Comparison of ENCODE assay signal across 1 cellular context in the genomic region with DNA sequence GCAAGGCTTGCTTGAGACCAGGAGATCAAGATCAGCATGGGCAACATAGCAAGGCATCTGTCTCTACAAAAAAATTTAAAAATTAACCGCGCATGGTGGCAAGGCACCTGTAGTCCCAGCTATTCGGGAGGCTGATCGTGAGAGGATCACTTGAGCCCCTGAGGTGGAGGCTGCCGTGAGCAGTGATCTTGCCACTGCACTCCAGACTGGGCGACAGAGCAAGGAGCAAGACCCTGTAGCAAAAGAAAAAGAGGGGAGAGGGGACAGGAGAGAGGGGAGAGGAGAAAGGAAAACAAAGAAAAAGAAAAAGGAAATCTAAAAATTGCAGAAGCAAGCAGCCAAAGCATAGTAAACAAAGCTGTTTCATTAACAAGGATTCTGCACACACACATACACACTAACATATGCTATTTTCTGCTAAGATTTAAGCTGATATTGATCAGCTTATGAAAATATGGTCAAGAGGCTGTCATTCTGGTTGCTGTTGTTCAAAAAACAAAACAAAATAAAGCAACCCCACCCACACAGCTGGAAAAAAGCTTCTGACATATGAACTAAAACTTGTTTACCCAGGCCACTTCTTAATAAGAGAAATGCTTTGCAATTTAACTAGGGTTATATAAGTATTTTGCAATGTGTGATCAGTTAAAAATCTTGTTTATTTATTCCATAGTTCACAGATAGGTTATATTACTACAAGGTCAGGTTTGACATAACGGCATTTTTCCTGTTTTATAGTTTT.
TF ChIP-seq lines count a peak whose summit lies in the region.

No MANE protein-coding gene starts in this region.

TF ChIP-seq in K562, 482 proteins besides CTCF, POLR2A, EP300 and RAD21:
- peak; percentile 33; the same call in 1 of the 2 replicates for TF ChIP-seq ARID2 (IDR thresholded peaks at IDR 0.05)
- no peak for TF ChIP-seq GATA2 (CRISPR knock-in tag; IDR thresholded peaks at IDR 0.05)
- TF ChIP-seq TARDBP (IDR thresholded peaks at IDR 0.05), result no peak
- no peak for TF ChIP-seq JUNB (CRISPR knock-in tag; conservative IDR thresholded peaks at IDR 0.05)
- peak; percentile 25; the same call in 1 of the 2 replicates for TF ChIP-seq ARID1B (IDR thresholded peaks at IDR 0.05)
- TF ChIP-seq, protein P1, sequence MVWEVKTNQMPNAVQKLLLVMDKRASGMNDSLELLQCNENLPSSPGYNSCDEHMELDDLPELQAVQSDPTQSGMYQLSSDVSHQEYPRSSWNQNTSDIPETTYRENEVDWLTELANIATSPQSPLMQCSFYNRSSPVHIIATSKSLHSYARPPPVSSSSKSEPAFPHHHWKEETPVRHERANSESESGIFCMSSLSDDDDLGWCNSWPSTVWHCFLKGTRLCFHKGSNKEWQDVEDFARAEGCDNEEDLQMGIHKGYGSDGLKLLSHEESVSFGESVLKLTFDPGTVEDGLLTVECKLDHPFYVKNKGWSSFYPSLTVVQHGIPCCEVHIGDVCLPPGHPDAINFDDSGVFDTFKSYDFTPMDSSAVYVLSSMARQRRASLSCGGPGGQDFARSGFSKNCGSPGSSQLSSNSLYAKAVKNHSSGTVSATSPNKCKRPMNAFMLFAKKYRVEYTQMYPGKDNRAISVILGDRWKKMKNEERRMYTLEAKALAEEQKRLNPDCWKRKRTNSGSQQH (CRISPR knock-in tag; IDR thresholded peaks at IDR 0.05), result 0 out of 2 replicates have a peak, but pooled peaks have one; percentile 38
- TF ChIP-seq SMAD1 (IDR thresholded peaks at IDR 0.05; ENCODE audit: low read depth, low read length, partially characterized antibody), result no peak
- TF ChIP-seq, protein P2, sequence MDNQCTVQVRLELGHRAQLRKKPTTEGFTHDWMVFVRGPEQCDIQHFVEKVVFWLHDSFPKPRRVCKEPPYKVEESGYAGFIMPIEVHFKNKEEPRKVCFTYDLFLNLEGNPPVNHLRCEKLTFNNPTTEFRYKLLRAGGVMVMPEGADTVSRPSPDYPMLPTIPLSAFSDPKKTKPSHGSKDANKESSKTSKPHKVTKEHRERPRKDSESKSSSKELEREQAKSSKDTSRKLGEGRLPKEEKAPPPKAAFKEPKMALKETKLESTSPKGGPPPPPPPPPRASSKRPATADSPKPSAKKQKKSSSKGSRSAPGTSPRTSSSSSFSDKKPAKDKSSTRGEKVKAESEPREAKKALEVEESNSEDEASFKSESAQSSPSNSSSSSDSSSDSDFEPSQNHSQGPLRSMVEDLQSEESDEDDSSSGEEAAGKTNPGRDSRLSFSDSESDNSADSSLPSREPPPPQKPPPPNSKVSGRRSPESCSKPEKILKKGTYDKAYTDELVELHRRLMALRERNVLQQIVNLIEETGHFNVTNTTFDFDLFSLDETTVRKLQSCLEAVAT (IDR thresholded peaks at IDR 0.05), result 0 out of 4 replicates have a peak, but pooled peaks of 1 of the 2 experiments have one; percentile 56
- peak in 1 of 2 experiments; percentile 31; a peak in 1 of 4 replicates for TF ChIP-seq FOXK2 (conservative IDR thresholded peaks at IDR 0.05 in 1 of 2, IDR thresholded peaks at IDR 0.05 in 1 of 2; ENCODE audit: low read depth in 2 of 2)
- TF ChIP-seq, protein P3, sequence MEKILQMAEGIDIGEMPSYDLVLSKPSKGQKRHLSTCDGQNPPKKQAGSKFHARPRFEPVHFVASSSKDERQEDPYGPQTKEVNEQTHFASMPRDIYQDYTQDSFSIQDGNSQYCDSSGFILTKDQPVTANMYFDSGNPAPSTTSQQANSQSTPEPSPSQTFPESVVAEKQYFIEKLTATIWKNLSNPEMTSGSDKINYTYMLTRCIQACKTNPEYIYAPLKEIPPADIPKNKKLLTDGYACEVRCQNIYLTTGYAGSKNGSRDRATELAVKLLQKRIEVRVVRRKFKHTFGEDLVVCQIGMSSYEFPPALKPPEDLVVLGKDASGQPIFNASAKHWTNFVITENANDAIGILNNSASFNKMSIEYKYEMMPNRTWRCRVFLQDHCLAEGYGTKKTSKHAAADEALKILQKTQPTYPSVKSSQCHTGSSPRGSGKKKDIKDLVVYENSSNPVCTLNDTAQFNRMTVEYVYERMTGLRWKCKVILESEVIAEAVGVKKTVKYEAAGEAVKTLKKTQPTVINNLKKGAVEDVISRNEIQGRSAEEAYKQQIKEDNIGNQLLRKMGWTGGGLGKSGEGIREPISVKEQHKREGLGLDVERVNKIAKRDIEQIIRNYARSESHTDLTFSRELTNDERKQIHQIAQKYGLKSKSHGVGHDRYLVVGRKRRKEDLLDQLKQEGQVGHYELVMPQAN (IDR thresholded peaks at IDR 0.05; ENCODE audit: borderline replicate concordance), result peak; percentile 47; the same call in 1 of the 2 replicates
- peak; percentile 63; the same call in 1 of the 2 replicates for TF ChIP-seq MTA1 (IDR thresholded peaks at IDR 0.05; ENCODE audit: borderline replicate concordance)
- no peak for TF ChIP-seq ZNF143 (CRISPR knock-in tag; IDR thresholded peaks at IDR 0.05)
- TF ChIP-seq, protein P4, sequence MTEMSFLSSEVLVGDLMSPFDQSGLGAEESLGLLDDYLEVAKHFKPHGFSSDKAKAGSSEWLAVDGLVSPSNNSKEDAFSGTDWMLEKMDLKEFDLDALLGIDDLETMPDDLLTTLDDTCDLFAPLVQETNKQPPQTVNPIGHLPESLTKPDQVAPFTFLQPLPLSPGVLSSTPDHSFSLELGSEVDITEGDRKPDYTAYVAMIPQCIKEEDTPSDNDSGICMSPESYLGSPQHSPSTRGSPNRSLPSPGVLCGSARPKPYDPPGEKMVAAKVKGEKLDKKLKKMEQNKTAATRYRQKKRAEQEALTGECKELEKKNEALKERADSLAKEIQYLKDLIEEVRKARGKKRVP (CRISPR knock-in tag; IDR thresholded peaks at IDR 0.05), result no peak
- 0 out of 4 replicates have a peak, but pooled peaks of 1 of the 2 experiments have one; percentile 24 for TF ChIP-seq FOXA3 (CRISPR knock-in tag; conservative IDR thresholded peaks at IDR 0.05 in 1 of 2, IDR thresholded peaks at IDR 0.05 in 1 of 2)
- TF ChIP-seq, protein P5, sequence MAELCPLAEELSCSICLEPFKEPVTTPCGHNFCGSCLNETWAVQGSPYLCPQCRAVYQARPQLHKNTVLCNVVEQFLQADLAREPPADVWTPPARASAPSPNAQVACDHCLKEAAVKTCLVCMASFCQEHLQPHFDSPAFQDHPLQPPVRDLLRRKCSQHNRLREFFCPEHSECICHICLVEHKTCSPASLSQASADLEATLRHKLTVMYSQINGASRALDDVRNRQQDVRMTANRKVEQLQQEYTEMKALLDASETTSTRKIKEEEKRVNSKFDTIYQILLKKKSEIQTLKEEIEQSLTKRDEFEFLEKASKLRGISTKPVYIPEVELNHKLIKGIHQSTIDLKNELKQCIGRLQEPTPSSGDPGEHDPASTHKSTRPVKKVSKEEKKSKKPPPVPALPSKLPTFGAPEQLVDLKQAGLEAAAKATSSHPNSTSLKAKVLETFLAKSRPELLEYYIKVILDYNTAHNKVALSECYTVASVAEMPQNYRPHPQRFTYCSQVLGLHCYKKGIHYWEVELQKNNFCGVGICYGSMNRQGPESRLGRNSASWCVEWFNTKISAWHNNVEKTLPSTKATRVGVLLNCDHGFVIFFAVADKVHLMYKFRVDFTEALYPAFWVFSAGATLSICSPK (IDR thresholded peaks at IDR 0.05; ENCODE audit: borderline replicate concordance), result peak; percentile 68; the same call in 1 of the 2 replicates
- TF ChIP-seq, protein P6, sequence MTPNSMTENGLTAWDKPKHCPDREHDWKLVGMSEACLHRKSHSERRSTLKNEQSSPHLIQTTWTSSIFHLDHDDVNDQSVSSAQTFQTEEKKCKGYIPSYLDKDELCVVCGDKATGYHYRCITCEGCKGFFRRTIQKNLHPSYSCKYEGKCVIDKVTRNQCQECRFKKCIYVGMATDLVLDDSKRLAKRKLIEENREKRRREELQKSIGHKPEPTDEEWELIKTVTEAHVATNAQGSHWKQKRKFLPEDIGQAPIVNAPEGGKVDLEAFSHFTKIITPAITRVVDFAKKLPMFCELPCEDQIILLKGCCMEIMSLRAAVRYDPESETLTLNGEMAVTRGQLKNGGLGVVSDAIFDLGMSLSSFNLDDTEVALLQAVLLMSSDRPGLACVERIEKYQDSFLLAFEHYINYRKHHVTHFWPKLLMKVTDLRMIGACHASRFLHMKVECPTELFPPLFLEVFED (CRISPR knock-in tag; conservative IDR thresholded peaks at IDR 0.05), result 0 out of 2 replicates have a peak, but pooled peaks have one; percentile 18
- TF ChIP-seq, protein P7, sequence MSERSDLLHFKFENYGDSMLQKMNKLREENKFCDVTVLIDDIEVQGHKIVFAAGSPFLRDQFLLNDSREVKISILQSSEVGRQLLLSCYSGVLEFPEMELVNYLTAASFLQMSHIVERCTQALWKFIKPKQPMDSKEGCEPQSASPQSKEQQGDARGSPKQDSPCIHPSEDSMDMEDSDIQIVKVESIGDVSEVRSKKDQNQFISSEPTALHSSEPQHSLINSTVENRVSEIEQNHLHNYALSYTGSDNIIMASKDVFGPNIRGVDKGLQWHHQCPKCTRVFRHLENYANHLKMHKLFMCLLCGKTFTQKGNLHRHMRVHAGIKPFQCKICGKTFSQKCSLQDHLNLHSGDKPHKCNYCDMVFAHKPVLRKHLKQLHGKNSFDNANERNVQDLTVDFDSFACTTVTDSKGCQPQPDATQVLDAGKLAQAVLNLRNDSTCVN (CRISPR knock-in tag; IDR thresholded peaks at IDR 0.05), result 0 out of 2 replicates have a peak, but pooled peaks have one; percentile 41
- no peak for TF ChIP-seq HEY1 (CRISPR knock-in tag; IDR thresholded peaks at IDR 0.05; ENCODE audit: borderline replicate concordance)
- TF ChIP-seq, protein P8, sequence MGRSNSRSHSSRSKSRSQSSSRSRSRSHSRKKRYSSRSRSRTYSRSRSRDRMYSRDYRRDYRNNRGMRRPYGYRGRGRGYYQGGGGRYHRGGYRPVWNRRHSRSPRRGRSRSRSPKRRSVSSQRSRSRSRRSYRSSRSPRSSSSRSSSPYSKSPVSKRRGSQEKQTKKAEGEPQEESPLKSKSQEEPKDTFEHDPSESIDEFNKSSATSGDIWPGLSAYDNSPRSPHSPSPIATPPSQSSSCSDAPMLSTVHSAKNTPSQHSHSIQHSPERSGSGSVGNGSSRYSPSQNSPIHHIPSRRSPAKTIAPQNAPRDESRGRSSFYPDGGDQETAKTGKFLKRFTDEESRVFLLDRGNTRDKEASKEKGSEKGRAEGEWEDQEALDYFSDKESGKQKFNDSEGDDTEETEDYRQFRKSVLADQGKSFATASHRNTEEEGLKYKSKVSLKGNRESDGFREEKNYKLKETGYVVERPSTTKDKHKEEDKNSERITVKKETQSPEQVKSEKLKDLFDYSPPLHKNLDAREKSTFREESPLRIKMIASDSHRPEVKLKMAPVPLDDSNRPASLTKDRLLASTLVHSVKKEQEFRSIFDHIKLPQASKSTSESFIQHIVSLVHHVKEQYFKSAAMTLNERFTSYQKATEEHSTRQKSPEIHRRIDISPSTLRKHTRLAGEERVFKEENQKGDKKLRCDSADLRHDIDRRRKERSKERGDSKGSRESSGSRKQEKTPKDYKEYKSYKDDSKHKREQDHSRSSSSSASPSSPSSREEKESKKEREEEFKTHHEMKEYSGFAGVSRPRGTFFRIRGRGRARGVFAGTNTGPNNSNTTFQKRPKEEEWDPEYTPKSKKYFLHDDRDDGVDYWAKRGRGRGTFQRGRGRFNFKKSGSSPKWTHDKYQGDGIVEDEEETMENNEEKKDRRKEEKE (IDR thresholded peaks at IDR 0.05; ENCODE audit: borderline replicate concordance in 1 of 2, control insufficient read depth in 1 of 2, low read depth in 2 of 2, low read length in 1 of 2), result 0 out of 4 replicates have a peak, but pooled peaks of 1 of the 2 experiments have one; percentile 28
- no peak for TF ChIP-seq SETDB1 (IDR thresholded peaks at IDR 0.05; ENCODE audit: low read length)
- TF ChIP-seq, protein P9, sequence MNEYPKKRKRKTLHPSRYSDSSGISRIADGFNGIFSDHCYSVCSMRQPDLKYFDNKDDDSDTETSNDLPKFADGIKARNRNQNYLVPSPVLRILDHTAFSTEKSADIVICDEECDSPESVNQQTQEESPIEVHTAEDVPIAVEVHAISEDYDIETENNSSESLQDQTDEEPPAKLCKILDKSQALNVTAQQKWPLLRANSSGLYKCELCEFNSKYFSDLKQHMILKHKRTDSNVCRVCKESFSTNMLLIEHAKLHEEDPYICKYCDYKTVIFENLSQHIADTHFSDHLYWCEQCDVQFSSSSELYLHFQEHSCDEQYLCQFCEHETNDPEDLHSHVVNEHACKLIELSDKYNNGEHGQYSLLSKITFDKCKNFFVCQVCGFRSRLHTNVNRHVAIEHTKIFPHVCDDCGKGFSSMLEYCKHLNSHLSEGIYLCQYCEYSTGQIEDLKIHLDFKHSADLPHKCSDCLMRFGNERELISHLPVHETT (CRISPR knock-in tag; conservative IDR thresholded peaks at IDR 0.05 in 1 of 2, IDR thresholded peaks at IDR 0.05 in 1 of 2), result 0 out of 4 replicates have a peak, but pooled peaks of 1 of the 2 experiments have one; percentile 24
- TF ChIP-seq BCOR (IDR thresholded peaks at IDR 0.05), result peak; percentile 10; the same call in 1 of the 2 replicates
- TF ChIP-seq EGR1 (conservative IDR thresholded peaks at IDR 0.05), result 0 out of 2 replicates have a peak, but pooled peaks have one; percentile 7
- TF ChIP-seq LARP7 (IDR thresholded peaks at IDR 0.05), result peak; percentile 37; the same call in 1 of the 2 replicates
- TF ChIP-seq HDAC2 (IDR thresholded peaks at IDR 0.05), result 0 out of 2 replicates have a peak, but pooled peaks have one; percentile 33
- TF ChIP-seq NR2C1 (IDR thresholded peaks at IDR 0.05), result no peak
- no peak for TF ChIP-seq NR2C1 (tag; IDR thresholded peaks at IDR 0.05)
- peak; percentile 19; the same call in 1 of the 2 replicates for TF ChIP-seq HLTF (IDR thresholded peaks at IDR 0.05)
